9 cellular contexts compared by ENCODE assay signal in genomic region chr15:100663066-100663465, GRCh38.
DNase-seq lines count a peak whose midpoint lies in the region; ATAC-seq and TF ChIP-seq lines count a peak whose summit lies in the region.
"Had no signal": no experiment of that assay in that cellular context is flagged by ENCODE, and none has a peak within 500 bp of the region (broad histone marks: within the 10 kb centered on the region; RNA-seq: fewer than 3 reads in every experiment).

No MANE protein-coding gene starts in this region.

- H3K27me3 Mint-ChIP-seq in type B pancreatic cell, result peaks cover 10% of the 10 kb centered on the region
- peaks cover 8% of the 10 kb centered on the region for H3K27me3 Mint-ChIP-seq in nephron progenitor cell (ENCODE audit: low read depth, poor library complexity)

- no peak overlapping the region for H3K4me3 Mint-ChIP-seq in type B pancreatic cell
- no peak overlapping the region for H3K4me3 Mint-ChIP-seq in nephron progenitor cell
- H3K4me3 Mint-ChIP-seq: activated naive CD8-positive, alpha-beta T cell treated with anti-CD3 and anti-CD28 coated beads, Interleukin-2, amount 50 U/mL, for 24 hours had no signal

- H3K27ac Mint-ChIP-seq in type B pancreatic cell (no peak overlapping the region), nephron progenitor cell (no peak overlapping the region)
- H3K27ac Mint-ChIP-seq: activated naive CD8-positive, alpha-beta T cell treated with anti-CD3 and anti-CD28 coated beads, Interleukin-2, amount 50 U/mL, for 24 hours had no signal

- DNase-seq in NCI-H146 (lab: John Stamatoyannopoulos, UW), result peak; percentile 30
- DNase-seq in NCI-H146 treated with DMSO at 0.1 percent for 48 hours (lab: John Stamatoyannopoulos, UW; ENCODE audit: unreplicated experiment), result no peak
- DNase-seq in NCI-H82 (lab: John Stamatoyannopoulos, UW), result peak; percentile 99
- DNase-seq in ecto neural progenitor cell (ENCODE audit: low spot score), result peak; percentile 74
- DNase-seq in type B pancreatic cell (ENCODE audit: extremely low spot score, unreplicated experiment), result no peak
- DNase-seq in GM10266 (ENCODE audit: extremely low spot score), result no peak
- DNase-seq in nephron progenitor cell, result no peak
- DNase-seq: activated naive CD8-positive, alpha-beta T cell treated with anti-CD3 and anti-CD28 coated beads, Interleukin-2, amount 50 U/mL, for 24 hours had no signal

- H3K36me3 Mint-ChIP-seq in type B pancreatic cell, result no peaks in the 10 kb centered on the region
- H3K36me3 Mint-ChIP-seq in nephron progenitor cell (ENCODE audit: low read depth), result no peaks in the 10 kb centered on the region

- no peak for ATAC-seq in HG02852 (IDR thresholded peaks at IDR 0.05; ENCODE audit: unreplicated experiment)
- ATAC-seq: activated naive CD8-positive, alpha-beta T cell treated with anti-CD3 and anti-CD28 coated beads, Interleukin-2, amount 50 U/mL, for 24 hours had no signal

- no peaks in the 10 kb centered on the region for H3K9me3 Mint-ChIP-seq in type B pancreatic cell
- H3K9me3 Mint-ChIP-seq in nephron progenitor cell, result no peaks in the 10 kb centered on the region
- H3K9me3 Mint-ChIP-seq: activated naive CD8-positive, alpha-beta T cell treated with anti-CD3 and anti-CD28 coated beads, Interleukin-2, amount 50 U/mL, for 24 hours had no signal

- peak; percentile 48 for TF ChIP-seq CTCF in type B pancreatic cell (conservative IDR thresholded peaks at IDR 0.05)
- TF ChIP-seq CTCF in GM10266 (IDR thresholded peaks at IDR 0.05; ENCODE audit: control insufficient read depth, insufficient read depth, low read depth, missing control alignments), result no peak
- no peak for TF ChIP-seq CTCF in nephron progenitor cell (IDR thresholded peaks at IDR 0.05)

- H3K4me1 Mint-ChIP-seq in type B pancreatic cell (ENCODE audit: unreplicated experiment) (peaks cover 14% of the 10 kb centered on the region), nephron progenitor cell (peaks cover 32% of the 10 kb centered on the region)
- H3K4me1 Mint-ChIP-seq: activated naive CD8-positive, alpha-beta T cell treated with anti-CD3 and anti-CD28 coated beads, Interleukin-2, amount 50 U/mL, for 24 hours had no signal

Comparison
In these comparisons a context has a peak if more than half of its experiments do, and no peak if none do; other contexts are left out.
1. DNase-seq: peak in NCI-H146 (single experiment), NCI-H82 (single experiment) and ecto neural progenitor cell (single experiment); none in NCI-H146 treated with DMSO at 0.1 percent for 48 hours (single experiment), type B pancreatic cell (single experiment), GM10266 (single experiment) and nephron progenitor cell (single experiment).